8 cellular contexts compared by ENCODE assay signal in genomic region chr5:110590187-110590586, GRCh38.
A peak's percentile ranks its signal among the peaks of the same experiment; 100 is the strongest.
DNase-seq lines count a peak whose midpoint lies in the region; ATAC-seq and TF ChIP-seq lines count a peak whose summit lies in the region.

No MANE protein-coding gene starts in this region.

- CTCF ChIA-PET in WTC11 (lab: Charles Lee) = interaction anchor here (0.8 kb wide), 1 partner anchor 149 kb away, joined by 3 read pairs; no protein-coding TSS in a partner anchor
- CTCF ChIA-PET in activated CD4-positive, alpha-beta memory T cell treated with anti-CD3 and anti-CD28 coated beads for 36 hours (lab: Charles Lee) = interaction anchor here (0.8 kb wide), 1 partner anchor 176 kb away, joined by 3 read pairs; no protein-coding TSS in a partner anchor

- H3K27ac Mint-ChIP-seq in WTC11 = no peak overlapping the region
- no peak overlapping the region for H3K27ac Mint-ChIP-seq in mesothelial cell of epicardium
- no peak overlapping the region for H3K27ac Mint-ChIP-seq in activated CD4-positive, alpha-beta memory T cell treated with anti-CD3 and anti-CD28 coated beads for 36 hours

- H3K27me3 Mint-ChIP-seq in WTC11 (ENCODE audit: low read depth) (no peaks in the 10 kb centered on the region), mesothelial cell of epicardium (ENCODE audit: low read depth) (no peaks in the 10 kb centered on the region)
- peaks cover 3% of the 10 kb centered on the region for H3K27me3 Mint-ChIP-seq in activated CD4-positive, alpha-beta memory T cell treated with anti-CD3 and anti-CD28 coated beads for 36 hours

- intact Hi-C loops in activated CD4-positive, alpha-beta memory T cell treated with anti-CD3 and anti-CD28 coated beads for 36 hours (cut with micrococcal nuclease) = no loop called here

- peak; percentile 48 for TF ChIP-seq CTCF in WTC11 (IDR thresholded peaks at IDR 0.05)
- peak; percentile 54 for TF ChIP-seq CTCF in mesothelial cell of epicardium (IDR thresholded peaks at IDR 0.05; ENCODE audit: unreplicated experiment)

- H3K4me3 Mint-ChIP-seq in WTC11 (no peak overlapping the region), mesothelial cell of epicardium (no peak overlapping the region)
- no peak overlapping the region for H3K4me3 Mint-ChIP-seq in activated CD4-positive, alpha-beta memory T cell treated with anti-CD3 and anti-CD28 coated beads for 36 hours

- H3K36me3 Mint-ChIP-seq in WTC11 = no peaks in the 10 kb centered on the region
- no peaks in the 10 kb centered on the region for H3K36me3 Mint-ChIP-seq in mesothelial cell of epicardium
- H3K36me3 Mint-ChIP-seq in activated CD4-positive, alpha-beta memory T cell treated with anti-CD3 and anti-CD28 coated beads for 36 hours = no peaks in the 10 kb centered on the region

- H3K9me3 Mint-ChIP-seq in WTC11 = no peaks in the 10 kb centered on the region; the same call in none of the 2 replicates
- peaks cover 9% of the 10 kb centered on the region for H3K9me3 Mint-ChIP-seq in mesothelial cell of epicardium
- no peaks in the 10 kb centered on the region for H3K9me3 Mint-ChIP-seq in activated CD4-positive, alpha-beta memory T cell treated with anti-CD3 and anti-CD28 coated beads for 36 hours

- peak; percentile 10 for DNase-seq in NCI-H1092 treated with DMSO at 0.1 percent for 48 hours (lab: John Stamatoyannopoulos, UW)
- DNase-seq in NCI-H1092 (lab: John Stamatoyannopoulos, UW) = no peak
- DNase-seq in WTC11 (ENCODE audit: low spot score) = no peak
- DNase-seq in mesothelial cell of epicardium (ENCODE audit: low spot score in 2 of 2, unreplicated experiment in 2 of 2) = no peak
- DNase-seq in RPMI8226 = no peak
- DNase-seq in activated CD4-positive, alpha-beta memory T cell treated with anti-CD3 and anti-CD28 coated beads for 36 hours = no peak
- no peak for DNase-seq in activated CD8-positive, alpha-beta memory T cell treated with anti-CD3 and anti-CD28 coated beads for 24 hours

- ATAC-seq in HG03342 (IDR thresholded peaks at IDR 0.05; ENCODE audit: unreplicated experiment) (peak; percentile 51), WTC11 (peak; percentile 98)

- POLR2A ChIA-PET in WTC11 (lab: Charles Lee) = no interaction called here
- POLR2A ChIA-PET in activated CD4-positive, alpha-beta memory T cell treated with anti-CD3 and anti-CD28 coated beads for 36 hours (lab: Charles Lee) = no interaction called here

- H3K4me1 Mint-ChIP-seq in WTC11 (peaks cover 3% of the 10 kb centered on the region; the same call in 1 of the 2 replicates), mesothelial cell of epicardium (peaks cover 7% of the 10 kb centered on the region)
- no peaks in the 10 kb centered on the region for H3K4me1 Mint-ChIP-seq in activated CD4-positive, alpha-beta memory T cell treated with anti-CD3 and anti-CD28 coated beads for 36 hours (ENCODE audit: low read depth)

TF ChIP-seq in WTC11, 78 proteins besides CTCF, POLR2A, EP300 and RAD21 (continues in another document):
- TF ChIP-seq RELA (CRISPR knock-in tag; IDR thresholded peaks at IDR 0.05; ENCODE audit: borderline replicate concordance) (no peak), ATF3 (CRISPR knock-in tag; conservative IDR thresholded peaks at IDR 0.05) (no peak), CREB1 (CRISPR knock-in tag; IDR thresholded peaks at IDR 0.05) (no peak), MLX (CRISPR knock-in tag; IDR thresholded peaks at IDR 0.05) (no peak), ZNF425 (CRISPR knock-in tag; conservative IDR thresholded peaks at IDR 0.05) (no peak), KAT7 (CRISPR knock-in tag; IDR thresholded peaks at IDR 0.05; ENCODE audit: borderline replicate concordance) (no peak), ARID4B (CRISPR knock-in tag; IDR thresholded peaks at IDR 0.05; ENCODE audit: borderline replicate concordance) (no peak), SMAD4 (CRISPR knock-in tag; IDR thresholded peaks at IDR 0.05) (no peak), MAX (CRISPR knock-in tag; IDR thresholded peaks at IDR 0.05) (no peak), ZSCAN18 (CRISPR knock-in tag; IDR thresholded peaks at IDR 0.05) (no peak), SP1 (CRISPR knock-in tag; conservative IDR thresholded peaks at IDR 0.05) (no peak), EMX1 (CRISPR knock-in tag; IDR thresholded peaks at IDR 0.05) (no peak), ZNF423 (CRISPR knock-in tag; IDR thresholded peaks at IDR 0.05) (no peak), TCF7 (CRISPR knock-in tag; IDR thresholded peaks at IDR 0.05; ENCODE audit: low read depth) (no peak)
